ENCODE assay signal across 14 cellular contexts in the genomic region with DNA sequence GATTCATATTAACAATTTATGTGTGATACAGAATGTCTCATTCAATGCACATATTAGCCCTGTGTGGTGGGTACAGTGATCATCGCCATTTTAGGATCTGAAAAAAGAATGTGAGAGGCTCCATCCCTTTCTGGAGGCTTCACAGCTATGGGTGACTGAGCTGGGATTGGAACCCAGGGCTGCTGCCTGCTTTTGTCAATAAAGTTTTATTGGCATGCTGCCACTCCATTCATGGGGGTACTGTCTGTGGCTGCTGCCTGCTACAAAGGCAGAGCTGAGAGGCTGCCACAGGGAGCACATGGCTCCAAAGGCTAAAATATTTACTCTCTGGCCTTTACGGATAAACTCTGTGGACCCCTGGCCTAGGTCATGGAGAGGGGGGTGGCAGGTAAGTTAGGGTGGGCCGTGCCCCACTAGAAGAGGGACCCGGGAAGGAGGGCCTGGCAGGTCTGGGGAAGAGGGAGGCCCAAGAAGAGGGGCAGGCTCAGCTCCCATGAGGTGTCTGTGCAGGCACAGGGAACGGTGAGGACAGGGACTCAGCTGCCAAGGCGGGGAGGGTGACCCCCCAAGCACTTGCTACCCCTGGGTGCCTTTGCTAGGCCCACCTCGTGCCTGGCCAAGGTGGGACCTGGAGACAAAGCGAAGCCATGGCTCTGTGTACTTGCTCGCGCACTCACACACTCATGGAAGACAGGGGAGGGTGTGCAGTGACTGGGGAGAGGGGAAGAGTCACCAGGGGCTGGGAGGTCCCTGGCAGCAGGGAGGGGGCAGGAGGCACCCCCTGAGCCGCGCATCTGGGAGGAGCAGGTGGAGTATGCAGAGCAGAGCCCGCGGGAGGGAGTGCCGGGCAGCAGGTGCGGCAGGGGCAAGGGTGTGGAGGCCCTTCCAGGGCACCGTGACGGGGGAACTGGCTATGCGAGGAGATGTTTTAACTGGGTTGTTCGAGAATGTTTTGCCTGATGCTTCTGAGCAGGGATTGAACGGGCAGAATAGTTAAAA.
"Had no signal": no experiment of that assay in that cellular context is flagged by ENCODE, and none has a peak within 500 bp of the region (broad histone marks: within the 10 kb centered on the region; RNA-seq: fewer than 3 reads in every experiment).

No MANE protein-coding gene starts in this region.

- H3K9me3 ChIP-seq: esophagus squamous epithelium, transverse colon had no signal

- H3K4me3 ChIP-seq: esophagus squamous epithelium, lung, transverse colon had no signal

- H3K36me3 ChIP-seq: brain microvascular endothelial cell, esophagus squamous epithelium, transverse colon had no signal

- FAIRE-seq: endothelial cell of umbilical vein had no signal

- DNase-seq: activated CD4-positive, alpha-beta T cell treated with anti-CD3 and anti-CD28 coated beads, Interleukin-2, amount 10 ng/mL, durations not matched to agents 7 days and 5 days; activated CD8-positive, alpha-beta memory T cell treated with anti-CD3 and anti-CD28 coated beads for 24 hours; activated gamma-delta T cell treated with Interleukin-2 at 50 U/mL for 16 hours; activated naive CD8-positive, alpha-beta T cell treated with anti-CD3 and anti-CD28 coated beads for 36 hours; brain microvascular endothelial cell; effector CD8-positive, alpha-beta T cell; esophagus squamous epithelium; retina; stimulated activated CD4-positive, alpha-beta T cell treated with anti-CD3 and anti-CD28 coated beads, Interleukin-2, amount 100 ng/mL, for 48 hours; stimulated activated naive CD4-positive, alpha-beta T cell treated with Interleukin-2 at 50 U/mL for 16 hours; SW 1271; transverse colon had no signal

- H3K27me3 ChIP-seq: brain microvascular endothelial cell, esophagus squamous epithelium, transverse colon had no signal

- H3K4me1 ChIP-seq: esophagus squamous epithelium, transverse colon had no signal

- H3K27ac ChIP-seq: brain microvascular endothelial cell, esophagus squamous epithelium, transverse colon had no signal
